Comparison of ENCODE assay signal across 8 cellular contexts in the genomic region with DNA sequence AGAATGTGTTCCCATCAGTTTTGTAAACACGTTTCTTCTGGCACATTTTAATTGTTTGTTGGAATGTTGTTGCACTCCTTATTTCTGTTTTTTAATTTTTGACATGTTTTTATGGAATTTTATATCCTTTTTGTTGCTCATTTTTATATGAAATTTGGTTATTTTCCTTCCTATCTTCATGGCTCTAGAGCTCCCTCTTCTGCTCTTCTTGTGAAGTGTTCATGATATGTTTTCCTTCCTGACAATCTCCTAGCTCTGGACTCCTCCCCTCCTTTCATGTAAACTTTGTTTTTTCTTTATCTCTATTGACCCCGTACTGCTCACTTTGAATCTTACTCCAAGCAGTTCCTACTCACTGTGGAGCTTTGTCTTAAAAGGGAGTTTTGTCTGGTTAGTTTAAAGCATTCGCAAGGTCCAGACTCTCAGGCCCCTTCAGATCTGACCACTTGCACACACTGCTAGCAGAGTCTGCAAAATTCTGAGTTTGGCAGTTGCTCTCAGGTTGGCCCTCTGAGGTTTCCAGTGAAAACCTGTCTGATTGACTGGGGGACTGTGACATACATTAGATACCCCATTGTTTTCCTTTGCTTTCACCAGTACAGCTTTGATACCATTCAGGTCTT.
DNase-seq lines count a peak whose midpoint lies in the region; ATAC-seq and TF ChIP-seq lines count a peak whose summit lies in the region.

No MANE protein-coding gene starts in this region.

- H3K9me2 ChIP-seq in GM23248 (ENCODE audit: insufficient read depth): no peaks in the 10 kb centered on the region

- H3K36me3 ChIP-seq in GM23248 (ENCODE audit: low read depth) (no peaks in the 10 kb centered on the region), OCI-LY3 (replicated peaks; ENCODE audit: low read depth, low read length) (no peaks in the 10 kb centered on the region), suprapubic skin (no peaks in the 10 kb centered on the region)

- H4K20me1 ChIP-seq in GM23248 (ENCODE audit: insufficient read depth) (no peaks in the 10 kb centered on the region), OCI-LY3 (ENCODE audit: insufficient read depth, low read length) (no peaks in the 10 kb centered on the region)

- intact Hi-C loops in CD4-positive, alpha-beta T cell (cut with DNase I, micrococcal nuclease): no loop called here

- CTCF ChIA-PET in CD4-positive, alpha-beta T cell (lab: Charles Lee): interaction anchor here (0.7 kb wide), 1 partner anchor 27 kb away, joined by 3 read pairs; no protein-coding TSS in a partner anchor

- H3K79me2 ChIP-seq in GM23248 (ENCODE audit: insufficient read depth) (no peaks in the 10 kb centered on the region), OCI-LY3 (ENCODE audit: low read length) (no peaks in the 10 kb centered on the region)

- H3K9me3 Mint-ChIP-seq in CD4-positive, alpha-beta T cell: no peaks in the 10 kb centered on the region

- no peaks in the 10 kb centered on the region for H3F3A ChIP-seq in GM23248 (ENCODE audit: insufficient read depth)

- H3K4me2 ChIP-seq in GM23248 (ENCODE audit: unreplicated experiment): no peak overlapping the region
- H3K4me2 ChIP-seq in OCI-LY3 (ENCODE audit: low read length): no peak overlapping the region

- no peak for ATAC-seq in CD4-positive, alpha-beta T cell (ENCODE audit: poor library complexity)
- no peak for ATAC-seq in GM19328 (IDR thresholded peaks at IDR 0.05; ENCODE audit: unreplicated experiment)

- no peak for TF ChIP-seq POLR2A in suprapubic skin (IDR thresholded peaks at IDR 0.05)

- H3K4me3 ChIP-seq in GM23248: no peak overlapping the region
- no peak overlapping the region for H3K4me3 ChIP-seq in OCI-LY3 (ENCODE audit: low read length)
- no peak overlapping the region for H3K4me3 ChIP-seq in suprapubic skin

- WGBS in GM23248 (ENCODE audit: low coverage in 1 of 2, low lambda C conversion rate in 2 of 2, missing lambda C conversion rate in 2 of 2), 2 experiments: 33 to 35% methylated on average over 3 of the region's 3 CpGs
- WGBS in suprapubic skin: 39% methylated on average over 3 of the region's 3 CpGs

- peaks cover 6% of the 10 kb centered on the region for H3K27me3 ChIP-seq in CD4-positive, alpha-beta T cell (ENCODE audit: control insufficient read depth, insufficient read depth, low read length)
- H3K27me3 ChIP-seq in GM23248 (replicated peaks; ENCODE audit: insufficient read depth) (no peaks in the 10 kb centered on the region), OCI-LY3 (ENCODE audit: low read depth, low read length) (no peaks in the 10 kb centered on the region), suprapubic skin (no peaks in the 10 kb centered on the region)

- H3K36me3 Mint-ChIP-seq in CD4-positive, alpha-beta T cell (ENCODE audit: low read depth): no peaks in the 10 kb centered on the region

- no peak for DNase-seq in CD4-positive, alpha-beta T cell
- peak; percentile 57 for DNase-seq in GM23248
- DNase-seq in fibroblast of peridontal ligament (ENCODE audit: extremely low read depth): peak; percentile 60
- peak; percentile 13 for DNase-seq in stromal cell of bone marrow (ENCODE audit: low read depth)
- DNase-seq in OCI-M2 (lab: John Stamatoyannopoulos, UW; ENCODE audit: unreplicated experiment): no peak
- no peak for DNase-seq in suprapubic skin (ENCODE audit: low spot score in 2 of 2)

- no peak overlapping the region for H2AFZ ChIP-seq in GM23248
- H2AFZ ChIP-seq in OCI-LY3 (ENCODE audit: low read depth, low read length): no peak overlapping the region

- H3K4me1 ChIP-seq in GM23248 (ENCODE audit: insufficient read depth) (no peaks in the 10 kb centered on the region), OCI-LY3 (ENCODE audit: low read length) (no peaks in the 10 kb centered on the region), suprapubic skin (peaks cover 13% of the 10 kb centered on the region)

- no peak overlapping the region for H3K9ac ChIP-seq in GM23248
- H3K9ac ChIP-seq in OCI-LY3 (ENCODE audit: low read length): no peak overlapping the region

- H3K27ac ChIP-seq in CD4-positive, alpha-beta T cell (ENCODE audit: low read depth, low read length): no peak overlapping the region
- no peak overlapping the region for H3K27ac ChIP-seq in GM23248
- H3K27ac ChIP-seq in OCI-LY3 (ENCODE audit: low read length): no peak overlapping the region
- H3K27ac ChIP-seq in suprapubic skin: no peak overlapping the region

- in situ Hi-C loops in GM23248 (cut with MboI): no loop called here

- H3K9me3 ChIP-seq in CD4-positive, alpha-beta T cell (ENCODE audit: control insufficient read depth, low read length): no peaks in the 10 kb centered on the region
- no peaks in the 10 kb centered on the region for H3K9me3 ChIP-seq in GM23248 (ENCODE audit: low read depth)
- no peaks in the 10 kb centered on the region for H3K9me3 ChIP-seq in OCI-LY3 (ENCODE audit: insufficient read depth, low read length)
- no peaks in the 10 kb centered on the region for H3K9me3 ChIP-seq in suprapubic skin

- no peak overlapping the region for H3K4me3 Mint-ChIP-seq in CD4-positive, alpha-beta T cell

- no peak overlapping the region for H3K27ac Mint-ChIP-seq in CD4-positive, alpha-beta T cell

- no peak for TF ChIP-seq EP300 in suprapubic skin (IDR thresholded peaks at IDR 0.05)

- peak; percentile 23 for TF ChIP-seq CTCF in CD4-positive, alpha-beta T cell (IDR thresholded peaks at IDR 0.05)
- peak; percentile 50 for TF ChIP-seq CTCF in OCI-LY3 (IDR thresholded peaks at IDR 0.05; ENCODE audit: low read depth, low read length)
- TF ChIP-seq CTCF in suprapubic skin (IDR thresholded peaks at IDR 0.05): peak in 1 of 2 donors; percentile 22

- no peaks in the 10 kb centered on the region for H3K27me3 Mint-ChIP-seq in CD4-positive, alpha-beta T cell

- POLR2A ChIA-PET in CD4-positive, alpha-beta T cell (lab: Charles Lee): no interaction called here

- no peaks in the 10 kb centered on the region for H3K4me1 Mint-ChIP-seq in CD4-positive, alpha-beta T cell (ENCODE audit: low read depth)

Comparison
In these comparisons a context has a peak if more than half of its experiments do, and no peak if none do; other contexts are left out.
1. DNase-seq: peak in GM23248 (single experiment), fibroblast of peridontal ligament (single experiment) and stromal cell of bone marrow (single experiment); none in CD4-positive, alpha-beta T cell (0 of 10), OCI-M2 (single experiment) and suprapubic skin (0 of 2).